ENCODE assay signal across 1 cellular context in genomic region chr19:17842663-17843313, GRCh38.
TF ChIP-seq lines count a peak whose summit lies in the region.

No MANE protein-coding gene starts in this region.

TF ChIP-seq in H1, 55 proteins besides CTCF, POLR2A, EP300 and RAD21:
- no peak for TF ChIP-seq TEAD4 (IDR thresholded peaks at IDR 0.05; ENCODE audit: low read depth, low read length)
- no peak for TF ChIP-seq SAP30 (IDR thresholded peaks at IDR 0.05; ENCODE audit: insufficient read depth, insufficient replicate concordance, low read length)
- no peak for TF ChIP-seq RFX5 (IDR thresholded peaks at IDR 0.05; ENCODE audit: borderline replicate concordance, low read depth, low read length)
- TF ChIP-seq E2F6 (IDR thresholded peaks at IDR 0.05) = no peak
- no peak for TF ChIP-seq CREB1 (IDR thresholded peaks at IDR 0.05)
